ENCODE assay signal across 10 cellular contexts in genomic region chr9:27353405-27354229, GRCh38. TPM values are rescaled to one million over a fixed set of nuclear protein-coding genes. Genes with fewer than 3 reads are reported as not detected.
A peak's percentile ranks its signal among the peaks of the same experiment; 100 is the strongest.
DNase-seq lines count a peak whose midpoint lies in the region; ATAC-seq and TF ChIP-seq lines count a peak whose summit lies in the region.
"Had no signal": no experiment of that assay in that cellular context is flagged by ENCODE, and none has a peak within 500 bp of the region (broad histone marks: within the 10 kb centered on the region; RNA-seq: fewer than 3 reads in every experiment).

No MANE protein-coding gene starts in this region.

- H2BK12ac ChIP-seq in trophoblast cell (ENCODE audit: low read length), result no peak overlapping the region

- no peak overlapping the region for H3K18ac ChIP-seq in trophoblast cell (ENCODE audit: low read length)

- H3K27ac ChIP-seq in esophagus muscularis mucosa (replicated peaks in 1 of 4) (peak overlapping the region in 1 of 4 donors; percentile 10), trophoblast cell (ENCODE audit: low read depth, low read length) (no peak overlapping the region)

- CTCF ChIA-PET in activated CD4-positive, alpha-beta T cell treated with anti-CD3 and anti-CD28 coated beads for 36 hours (lab: Charles Lee), result interaction anchor here (0.6 to 1.0 kb wide), 4 partner anchors 14 to 177 kb away, joined by 4 to 5 read pairs (median 4); no protein-coding TSS in a partner anchor
- CTCF ChIA-PET in activated CD8-positive, alpha-beta T cell treated with anti-CD3 and anti-CD28 coated beads for 36 hours (lab: Charles Lee), result interaction anchor here (1.5 to 2.9 kb wide), 3 partner anchors 21 to 207 kb away, joined by 4 to 10 read pairs (median 8); partner anchors contain the start of gene MOB3B

- H3K4me2 ChIP-seq in trophoblast cell (ENCODE audit: low read length), result no peak overlapping the region

- H3K27me3 Mint-ChIP-seq in activated CD4-positive, alpha-beta T cell treated with anti-CD3 and anti-CD28 coated beads for 36 hours, result no peaks in the 10 kb centered on the region
- no peaks in the 10 kb centered on the region for H3K27me3 Mint-ChIP-seq in activated CD8-positive, alpha-beta T cell treated with anti-CD3 and anti-CD28 coated beads for 36 hours

- DNase-seq in activated CD4-positive, alpha-beta T cell treated with anti-CD3 and anti-CD28 coated beads for 36 hours, result peak; percentile 20
- no peak for DNase-seq in activated CD4-positive, alpha-beta T cell treated with anti-CD3 and anti-CD28 coated beads, Interleukin-2, amount 50 U/mL, for 1 hour
- DNase-seq in activated CD8-positive, alpha-beta T cell treated with anti-CD3 and anti-CD28 coated beads for 36 hours, result peak; percentile 7
- peak in 52 of 56 donors; percentile 26 to 95 (median 82) for DNase-seq in nucleus accumbens (lab: John Stamatoyannopoulos, UW)
- DNase-seq in esophagus muscularis mucosa (ENCODE audit: extremely low spot score), result no peak
- no peak for DNase-seq in NOMO-1 treated with dmso at 0.1 percent for 144 hours (lab: John Stamatoyannopoulos, UW; ENCODE audit: unreplicated experiment)
- no peak for DNase-seq in trophoblast cell

- no peak overlapping the region for H3K4ac ChIP-seq in trophoblast cell (ENCODE audit: low read depth, low read length)

- no peaks in the 10 kb centered on the region for H3K27me3 ChIP-seq in esophagus muscularis mucosa
- no peaks in the 10 kb centered on the region for H3K27me3 ChIP-seq in trophoblast cell (ENCODE audit: insufficient read depth, low read length)

- WGBS in esophagus muscularis mucosa, result 66% methylated on average over 6 of the region's 6 CpGs
- WGBS in trophoblast cell (ENCODE audit: extremely low coverage, insufficient coverage, insufficient read length), result no CpG with 5 or more reads among the region's 6 CpGs

- no peaks in the 10 kb centered on the region for H3K9me3 Mint-ChIP-seq in activated CD4-positive, alpha-beta T cell treated with anti-CD3 and anti-CD28 coated beads for 36 hours (ENCODE audit: low read depth)
- no peaks in the 10 kb centered on the region for H3K9me3 Mint-ChIP-seq in activated CD8-positive, alpha-beta T cell treated with anti-CD3 and anti-CD28 coated beads for 36 hours

- H3K4me1 ChIP-seq in esophagus muscularis mucosa, result peaks cover 0 to 34% (median 23%) of the 10 kb centered on the region in 4 donors
- no peaks in the 10 kb centered on the region for H3K4me1 ChIP-seq in trophoblast cell (ENCODE audit: control insufficient read depth in 1 of 2, insufficient read depth in 2 of 2, low read length in 2 of 2)

- H3K4me3 Mint-ChIP-seq in activated CD4-positive, alpha-beta T cell treated with anti-CD3 and anti-CD28 coated beads for 36 hours, result no peak overlapping the region
- H3K4me3 Mint-ChIP-seq in activated CD8-positive, alpha-beta T cell treated with anti-CD3 and anti-CD28 coated beads for 36 hours, result no peak overlapping the region

- no peak overlapping the region for H3K23ac ChIP-seq in trophoblast cell (ENCODE audit: low read length)

- peak; percentile 53 for ATAC-seq in activated CD4-positive, alpha-beta T cell treated with anti-CD3 and anti-CD28 coated beads for 36 hours
- ATAC-seq in HG02981 (IDR thresholded peaks at IDR 0.05; ENCODE audit: unreplicated experiment), result peak; percentile 88
- peak; percentile 65 for ATAC-seq in activated CD8-positive, alpha-beta T cell treated with anti-CD3 and anti-CD28 coated beads for 36 hours

- H4K12ac ChIP-seq in trophoblast cell (ENCODE audit: low read depth, low read length), result no peak overlapping the region

- H4K8ac ChIP-seq in trophoblast cell (ENCODE audit: low read depth, low read length), result no peak overlapping the region

- no peak for TF ChIP-seq CTCF in activated CD8-positive, alpha-beta T cell treated with anti-CD3 and anti-CD28 coated beads for 36 hours (IDR thresholded peaks at IDR 0.05)
- no peak for TF ChIP-seq CTCF in esophagus muscularis mucosa (IDR thresholded peaks at IDR 0.05)

- no peak overlapping the region for H2AK5ac ChIP-seq in trophoblast cell (ENCODE audit: low read length)

- POLR2A ChIA-PET in activated CD4-positive, alpha-beta T cell treated with anti-CD3 and anti-CD28 coated beads for 36 hours (lab: Charles Lee), result no interaction called here
- POLR2A ChIA-PET in activated CD8-positive, alpha-beta T cell treated with anti-CD3 and anti-CD28 coated beads for 36 hours (lab: Charles Lee), result no interaction called here

- H3K79me2 ChIP-seq in trophoblast cell (ENCODE audit: control insufficient read depth, insufficient read depth, low read length, poor library complexity), result no peaks in the 10 kb centered on the region

- no peaks in the 10 kb centered on the region for H3K36me3 Mint-ChIP-seq in activated CD4-positive, alpha-beta T cell treated with anti-CD3 and anti-CD28 coated beads for 36 hours (ENCODE audit: low read depth)
- H3K36me3 Mint-ChIP-seq in activated CD8-positive, alpha-beta T cell treated with anti-CD3 and anti-CD28 coated beads for 36 hours (ENCODE audit: low read depth), result peaks cover 2% of the 10 kb centered on the region

- no peak overlapping the region for H3K27ac Mint-ChIP-seq in activated CD4-positive, alpha-beta T cell treated with anti-CD3 and anti-CD28 coated beads for 36 hours
- no peak overlapping the region for H3K27ac Mint-ChIP-seq in activated CD8-positive, alpha-beta T cell treated with anti-CD3 and anti-CD28 coated beads for 36 hours

- peaks cover 15% of the 10 kb centered on the region for H3K4me1 Mint-ChIP-seq in activated CD4-positive, alpha-beta T cell treated with anti-CD3 and anti-CD28 coated beads for 36 hours
- peaks cover 14% of the 10 kb centered on the region for H3K4me1 Mint-ChIP-seq in activated CD8-positive, alpha-beta T cell treated with anti-CD3 and anti-CD28 coated beads for 36 hours (ENCODE audit: low read depth)

- H2BK5ac ChIP-seq in trophoblast cell (ENCODE audit: low read depth, low read length, poor library complexity), result no peak overlapping the region

- no peaks in the 10 kb centered on the region for H3K9me3 ChIP-seq in esophagus muscularis mucosa
- H3K9me3 ChIP-seq in trophoblast cell (ENCODE audit: insufficient read depth, low read depth, low read length), result no peaks in the 10 kb centered on the region

- no peak for TF ChIP-seq POLR2A in esophagus muscularis mucosa (IDR thresholded peaks at IDR 0.05; ENCODE audit: low read depth)

- H3K9ac ChIP-seq in trophoblast cell (ENCODE audit: low read length), result no peak overlapping the region

- H2BK120ac ChIP-seq in trophoblast cell (ENCODE audit: insufficient read depth, low read length, poor library complexity), result no peak overlapping the region

- H3K36me3 ChIP-seq in esophagus muscularis mucosa (peaks cover 0 to 8% (median 0%) of the 10 kb centered on the region in 4 donors), trophoblast cell (ENCODE audit: control insufficient read depth in 1 of 2, insufficient read depth in 2 of 2, low read length in 2 of 2) (peaks cover under 1 to 2% of the 10 kb centered on the region in 2 experiments)

- intact Hi-C loops in activated CD4-positive, alpha-beta T cell treated with anti-CD3 and anti-CD28 coated beads for 36 hours (cut with DNase I, micrococcal nuclease), result no loop called here
- intact Hi-C loops in activated CD8-positive, alpha-beta T cell treated with anti-CD3 and anti-CD28 coated beads for 36 hours (cut with micrococcal nuclease), result no loop called here
- intact Hi-C loops in esophagus muscularis mucosa (cut with DNase I), result no loop called here

- no peak overlapping the region for H2AFZ ChIP-seq in trophoblast cell (ENCODE audit: insufficient read depth, low read length, poor library complexity)

- H3K79me1 ChIP-seq in trophoblast cell (ENCODE audit: low read length), result no peaks in the 10 kb centered on the region

- H3K4me3 ChIP-seq in esophagus muscularis mucosa (no peak overlapping the region), trophoblast cell (ENCODE audit: low read depth, low read length) (no peak overlapping the region)

- TF ChIP-seq EP300 in esophagus muscularis mucosa (IDR thresholded peaks at IDR 0.05), result no peak

- no peak overlapping the region for H3K14ac ChIP-seq in trophoblast cell (ENCODE audit: low read length)

- no peak overlapping the region for H4K91ac ChIP-seq in trophoblast cell (ENCODE audit: low read depth, low read length)

RNA-seq across cellular contexts. Expression of gene EQTN, which starts 56.7 kb away (rescaled TPM):
- total RNA-seq in activated CD4-positive, alpha-beta T cell treated with anti-CD3 and anti-CD28 coated beads for 36 hours, result not detected
- total RNA-seq in activated CD8-positive, alpha-beta T cell treated with anti-CD3 and anti-CD28 coated beads for 36 hours, result not detected
- under 1 TPM in 1 of 4 donors, not detected in 3; 0.32 TPM for total RNA-seq in esophagus muscularis mucosa
- polyA plus RNA-seq in trophoblast cell (2013), result 0.30 and 0.43 TPM in 2 replicates
- total RNA-seq: fibroblast of villous mesenchyme had no signal
- polyA plus RNA-seq: BJ had no signal

Comparison
In these comparisons a context has a peak if more than half of its experiments do, and no peak if none do; other contexts are left out.
1. DNase-seq: peak in activated CD4-positive, alpha-beta T cell treated with anti-CD3 and anti-CD28 coated beads for 36 hours (single experiment), activated CD8-positive, alpha-beta T cell treated with anti-CD3 and anti-CD28 coated beads for 36 hours (single experiment) and nucleus accumbens (52 of 56); none in activated CD4-positive, alpha-beta T cell treated with anti-CD3 and anti-CD28 coated beads, Interleukin-2, amount 50 U/mL, for 1 hour (single experiment), esophagus muscularis mucosa (single experiment), NOMO-1 treated with dmso at 0.1 percent for 144 hours (single experiment) and trophoblast cell (0 of 2).
2. Peak in every context shown above with its lines, with median percentiles within 50 percentile points of each other: ATAC-seq.